Comparison of ENCODE assay signal across 10 cellular contexts in the genomic region with DNA sequence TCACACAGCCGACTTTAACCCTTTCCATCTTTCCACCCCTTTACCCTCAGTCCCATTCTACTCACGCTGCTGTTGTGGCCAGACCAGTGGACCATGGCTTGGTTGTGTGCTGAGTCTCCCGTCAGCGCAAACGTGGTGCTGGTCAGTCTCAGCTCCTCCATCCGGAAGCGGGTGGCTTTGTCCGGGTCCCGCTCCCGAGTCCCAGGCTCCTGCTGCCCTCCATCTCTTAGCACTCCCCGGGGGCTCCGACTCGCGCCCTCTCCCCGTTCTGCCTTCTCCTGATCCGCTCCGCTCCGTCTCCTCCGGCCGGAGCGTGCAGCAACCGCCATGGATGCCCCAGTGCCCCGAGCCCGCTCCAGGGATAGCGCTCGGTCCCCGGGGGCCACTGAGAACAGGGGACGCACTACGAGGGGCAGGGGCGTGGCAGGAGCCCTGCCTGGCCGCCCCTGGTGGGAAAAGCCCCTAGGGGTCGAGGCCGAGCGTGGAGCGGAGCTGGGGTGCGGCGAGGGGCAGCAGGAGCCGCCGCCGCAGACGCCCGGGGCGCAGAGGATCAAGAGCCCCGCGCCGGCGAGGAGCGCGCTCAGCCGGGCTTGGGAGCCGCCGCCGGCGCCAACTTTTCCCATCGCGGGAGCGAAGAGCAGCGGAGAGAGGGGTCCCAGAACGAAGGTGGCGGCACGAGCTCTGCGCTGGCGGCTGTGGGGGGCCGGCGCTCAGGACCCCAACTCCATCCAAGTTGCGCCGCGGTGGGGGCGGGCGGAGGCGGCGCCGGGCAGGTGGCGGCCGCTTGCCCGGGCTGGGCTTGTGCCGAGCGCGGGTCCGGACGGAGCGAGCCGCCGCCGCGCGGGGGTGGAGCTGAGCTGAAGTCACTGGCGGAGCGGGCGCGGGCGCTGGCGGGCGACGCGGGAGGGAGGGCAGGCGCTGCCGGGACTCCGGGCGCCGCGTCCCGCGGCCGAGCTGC. TPM values are rescaled to one million over a fixed set of nuclear protein-coding genes. Genes with fewer than 3 reads are reported as not detected.
DNase-seq lines count a peak whose midpoint lies in the region; ATAC-seq and TF ChIP-seq lines count a peak whose summit lies in the region.
"Had no signal": no experiment of that assay in that cellular context is flagged by ENCODE, and none has a peak within 500 bp of the region (broad histone marks: within the 10 kb centered on the region; RNA-seq: fewer than 3 reads in every experiment).

A gene (minus strand): TSS at position 803 of the 958 bp plus-strand sequence.

- H2AFZ ChIP-seq in OCI-LY7 (ENCODE audit: low read length): no peak within 1 kb of the TSS

- ATAC-seq in heart right ventricle (peak in 4 of 8 donors; percentile 33 to 88 (median 54)), omental fat pad (ENCODE audit: low FRiP score) (peak; percentile 23), GM19035 (IDR thresholded peaks at IDR 0.05; ENCODE audit: unreplicated experiment) (no peak)

- in situ Hi-C loops in SK-MEL-5 (cut with HindIII; ENCODE audit: low pct_unique_long_range_greater_than_20kb, low sequenced_read_pairs): no loop called here

- BruUV-seq in OCI-LY7 (replicated peaks; lab: Mats Ljungman, UMichigan): no TSS peak

- DNase-seq in AG20443 (ENCODE audit: low spot score) (peak; percentile 67), SK-MEL-5 (ENCODE audit: low read depth, low spot score) (peak; percentile 15), heart right ventricle (peak in 1 of 2 donors; percentile 40), omental fat pad (ENCODE audit: low spot score) (no peak), OCI-LY7 (ENCODE audit: low spot score) (no peak)
- no peak for DNase-seq in activated effector memory CD4-positive, alpha-beta T cell treated with anti-CD3 and anti-CD28 coated beads, Interleukin-2, amount 50 U/mL, for 16 hours
- DNase-seq in effector memory CD4-positive, alpha-beta T cell: no peak
- DNase-seq: CD8-positive, alpha-beta memory T cell had no signal

- H4K20me1 ChIP-seq in OCI-LY7 (ENCODE audit: insufficient read depth, low read length): no peaks in the 10 kb centered on the region

- H3K27me3 ChIP-seq in heart right ventricle: peaks cover 0 to 80% (median 59%) of the 10 kb centered on the region in 7 donors
- H3K27me3 ChIP-seq in effector memory CD4-positive, alpha-beta T cell (replicated peaks; ENCODE audit: control insufficient read depth, insufficient read depth, low read length, poor library complexity, severe bottlenecking): no peaks in the 10 kb centered on the region

- H3K4me1 ChIP-seq in heart right ventricle: peaks cover 0 to 8% (median 0%) of the 10 kb centered on the region in 9 donors
- no peaks in the 10 kb centered on the region for H3K4me1 ChIP-seq in OCI-LY7 (ENCODE audit: insufficient read depth, low read length, poor library complexity, severe bottlenecking)
- H3K4me1 ChIP-seq in effector memory CD4-positive, alpha-beta T cell (ENCODE audit: control insufficient read depth, insufficient read depth, low read length, poor library complexity, severe bottlenecking): no peaks in the 10 kb centered on the region

- CTCF ChIA-PET in OCI-LY7 (lab: Charles Lee; ENCODE audit: unreplicated experiment): no interaction called here

- no peaks in the 10 kb centered on the region for H3K9me2 ChIP-seq in OCI-LY7 (ENCODE audit: insufficient read depth, low read length)

- no peaks in the 10 kb centered on the region for H3K79me2 ChIP-seq in OCI-LY7 (ENCODE audit: insufficient read depth, low read depth, low read length)

- no peaks in the 10 kb centered on the region for H3K9me3 ChIP-seq in heart right ventricle
- H3K9me3 ChIP-seq in OCI-LY7 (ENCODE audit: low read length): no peaks in the 10 kb centered on the region
- H3K9me3 ChIP-seq in effector memory CD4-positive, alpha-beta T cell (ENCODE audit: control insufficient read depth, low read length): no peaks in the 10 kb centered on the region

- intact Hi-C loops in heart right ventricle (cut with DNase I): no loop called here
- intact Hi-C loops in OCI-LY7 (cut with micrococcal nuclease; ENCODE audit: unreplicated experiment): no loop called here

- H3K36me3 ChIP-seq in heart right ventricle (no peaks in the 10 kb centered on the region), OCI-LY7 (ENCODE audit: insufficient read depth, low read length) (no peaks in the 10 kb centered on the region)
- no peaks in the 10 kb centered on the region for H3K36me3 ChIP-seq in effector memory CD4-positive, alpha-beta T cell (ENCODE audit: control insufficient read depth, insufficient read depth, low read length)

- POLR2A ChIA-PET in OCI-LY7 (lab: Charles Lee): no interaction called here

- H3K4me2 ChIP-seq in OCI-LY7 (ENCODE audit: low read length): no peak within 1 kb of the TSS

- H3K27ac ChIP-seq in heart right ventricle (peak within 1 kb of the TSS in 2 of 10 donors; percentile 5 to 44), OCI-LY7 (ENCODE audit: low read depth, low read length, poor library complexity, severe bottlenecking) (no peak within 1 kb of the TSS)
- H3K27ac ChIP-seq in effector memory CD4-positive, alpha-beta T cell (ENCODE audit: insufficient read depth, low read length, poor library complexity, severe bottlenecking): no peak within 1 kb of the TSS

- WGBS in heart right ventricle, 2 donors: 1% methylated on average over 62 to 105 of the region's 105 CpGs

- no peak for TF ChIP-seq CTCF in heart right ventricle (IDR thresholded peaks at IDR 0.05)
- no peak for TF ChIP-seq CTCF in omental fat pad (IDR thresholded peaks at IDR 0.05)
- TF ChIP-seq CTCF in OCI-LY7 (conservative IDR thresholded peaks at IDR 0.05; ENCODE audit: low read length): no peak

- H3K4me3 ChIP-seq in heart right ventricle: peak within 1 kb of the TSS in 9 of 10 donors; percentile 26 to 53 (median 38)
- no peak within 1 kb of the TSS for H3K4me3 ChIP-seq in OCI-LY7 (ENCODE audit: low read depth, low read length, poor library complexity, severe bottlenecking)
- H3K4me3 ChIP-seq in effector memory CD4-positive, alpha-beta T cell (ENCODE audit: insufficient read depth, low read depth, low read length, poor library complexity, severe bottlenecking): no peak within 1 kb of the TSS

RNA-seq across cellular contexts. Expression of the gene that starts here (rescaled TPM):
- 6.4 and 6.9 TPM in 2 replicates for total RNA-seq in SK-MEL-5 (2014; rRNA removed; shearing (Covaris generic))
- polyA plus RNA-seq in SK-MEL-5 (2015; cell fraction: cytosol; rRNA removed): 3.3 and 5.1 TPM in 2 replicates
- polyA plus RNA-seq in SK-MEL-5 (2015; cell fraction: nucleus; rRNA removed): 18.7 and 21.0 TPM in 2 replicates
- total RNA-seq in heart right ventricle: 1 to 10 TPM in 8 of 10 donors, under 1 TPM in 2; 0.71 to 5.5 (median 1.6) TPM
- polyA plus RNA-seq in heart right ventricle: under 1 TPM; 0.30 to 0.59 TPM
- total RNA-seq in omental fat pad: 1 to 10 TPM in 1 of 4 donors, under 1 TPM in 3; 0.09 to 1.3 (median 0.37) TPM
- not detected in 2 replicates for total RNA-seq in OCI-LY7 (2014; rRNA removed; shearing (Covaris generic))
- total RNA-seq in OCI-LY7 (2022): not detected in 2 replicates
- total RNA-seq: CD8-positive, alpha-beta memory T cell had no signal
- polyA plus RNA-seq: CD8-positive, alpha-beta memory T cell; keratinocyte had no signal

Comparison
In these comparisons a context has a peak if more than half of its experiments do, and no peak if none do; other contexts are left out.
1. DNase-seq: peak in AG20443 (single experiment) and SK-MEL-5 (single experiment); none in omental fat pad (single experiment), activated effector memory CD4-positive, alpha-beta T cell treated with anti-CD3 and anti-CD28 coated beads, Interleukin-2, amount 50 U/mL, for 16 hours (single experiment), OCI-LY7 (single experiment) and effector memory CD4-positive, alpha-beta T cell (0 of 3).
2. H3K4me3 ChIP-seq: peak in heart right ventricle (9 of 10); none in OCI-LY7 (single experiment) and effector memory CD4-positive, alpha-beta T cell (single experiment).